ENCODE assay signal across 8 cellular contexts in the genomic region with DNA sequence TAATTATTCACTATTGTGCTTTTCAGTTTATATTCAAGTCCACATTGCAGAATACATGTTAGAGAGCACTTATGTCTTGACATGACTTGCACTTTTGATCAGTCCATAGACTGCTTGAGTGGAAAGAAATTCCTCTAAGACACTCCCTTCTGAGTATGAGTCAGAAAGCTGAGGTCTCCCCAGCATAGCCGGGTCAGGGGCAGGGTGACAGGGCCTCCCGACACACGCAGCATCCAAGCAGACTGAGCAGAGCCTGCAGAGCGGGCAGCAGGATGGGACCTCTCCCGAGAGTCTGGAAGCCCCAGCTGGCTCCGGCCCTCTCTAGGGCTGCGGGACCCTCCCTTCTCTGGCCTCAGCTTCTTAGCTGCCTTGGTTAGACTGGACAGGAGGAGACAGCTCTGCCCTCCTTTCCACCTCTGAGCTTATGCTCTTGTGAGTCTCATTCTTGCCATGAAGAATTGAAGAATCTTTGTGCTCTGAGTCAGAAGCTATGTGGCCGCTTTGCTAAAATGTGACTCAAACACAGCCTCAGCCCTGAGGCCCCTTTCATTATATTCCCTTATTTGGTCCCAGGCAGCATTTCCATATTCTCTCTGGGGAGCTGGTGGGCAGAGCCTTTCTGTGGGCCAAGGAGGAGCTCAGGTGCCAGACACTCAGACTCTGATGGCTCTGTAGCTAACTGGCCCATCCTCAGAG. TPM values are rescaled to one million over a fixed set of nuclear protein-coding genes. Genes with fewer than 3 reads are reported as not detected.
DNase-seq lines count a peak whose midpoint lies in the region; ATAC-seq, FAIRE-seq and TF ChIP-seq lines count a peak whose summit lies in the region.
"Had no signal": no experiment of that assay in that cellular context is flagged by ENCODE, and none has a peak within 500 bp of the region (broad histone marks: within the 10 kb centered on the region; RNA-seq: fewer than 3 reads in every experiment).

No MANE protein-coding gene starts in this region.

- H2AFZ ChIP-seq in parathyroid adenoma = peak overlapping the region; percentile 68

- peak; percentile 39 for DNase-seq in H7
- DNase-seq in RCC 7860 (ENCODE audit: low spot score) = peak; percentile 99
- DNase-seq in epithelial cell of proximal tubule (ENCODE audit: low read depth) = peak; percentile 91
- DNase-seq in NCI-H1436 (lab: John Stamatoyannopoulos, UW) = no peak

- H3K4me1 ChIP-seq in parathyroid adenoma = peaks cover 44% of the 10 kb centered on the region

- H3K27ac ChIP-seq in parathyroid adenoma = peak overlapping the region; percentile 80

- H3K4me2 ChIP-seq in parathyroid adenoma (ENCODE audit: low read length) = peak overlapping the region; percentile 57

- no peak for ATAC-seq in HG03439 (IDR thresholded peaks at IDR 0.05; ENCODE audit: unreplicated experiment)
- ATAC-seq in HG02938 (IDR thresholded peaks at IDR 0.05; ENCODE audit: unreplicated experiment) = no peak

- no peaks in the 10 kb centered on the region for H3K79me2 ChIP-seq in parathyroid adenoma

- no peak overlapping the region for H3K9ac ChIP-seq in parathyroid adenoma

- H3K27me3 ChIP-seq in H7 (ENCODE audit: control insufficient read depth, insufficient read depth, low read length) = no peaks in the 10 kb centered on the region
- H3K27me3 ChIP-seq in parathyroid adenoma (ENCODE audit: control insufficient read depth, insufficient read depth, low read length) = no peaks in the 10 kb centered on the region

- TF ChIP-seq CTCF in epithelial cell of proximal tubule (conservative IDR thresholded peaks at IDR 0.05; ENCODE audit: low read depth, low read length) (no peak), parathyroid adenoma (IDR thresholded peaks at IDR 0.05) (no peak)

- no peaks in the 10 kb centered on the region for H3K9me3 ChIP-seq in parathyroid adenoma (ENCODE audit: control insufficient read depth, low read length)

- no peak overlapping the region for H3K4me3 ChIP-seq in H7 (ENCODE audit: insufficient read depth, low read depth, low read length)
- peak overlapping the region; percentile 14 for H3K4me3 ChIP-seq in epithelial cell of proximal tubule (ENCODE audit: low read depth, low read length)
- H3K4me3 ChIP-seq in parathyroid adenoma (ENCODE audit: low read depth, low read length) = no peak overlapping the region

- peak; percentile 95 for FAIRE-seq in RCC 7860 (lab: Jason Lieb, UNC)

- no peaks in the 10 kb centered on the region for H3K36me3 ChIP-seq in H7 (replicated peaks; ENCODE audit: control insufficient read depth, insufficient read depth, low read length)
- no peaks in the 10 kb centered on the region for H3K36me3 ChIP-seq in parathyroid adenoma (ENCODE audit: control insufficient read depth, insufficient read depth, low read length)

RNA-seq across cellular contexts. Expression of gene CAPN2, which starts 11.2 kb away (rescaled TPM):
- 46.8 and 60.4 TPM in 2 replicates for total RNA-seq in H7 (2014; rRNA removed; shearing (Covaris generic))
- total RNA-seq in epithelial cell of proximal tubule = 228 and 281 TPM in 2 replicates

RNA-seq across cellular contexts. Expression of gene CAPN8, which starts 35.6 kb away (rescaled TPM):
- total RNA-seq in H7 (2014; rRNA removed; shearing (Covaris generic)) = not detected in 2 replicates
- not detected in 2 replicates for total RNA-seq in epithelial cell of proximal tubule
- total RNA-seq: T-helper 2 cell treated with Interferon-gamma antibody and Interleukin-4, amounts not matched to agents 100 ng/mL and 5 ng/mL, for 36 hours had no signal
